ENCODE assay signal across 7 cellular contexts in genomic region chr5:64341340-64341739, GRCh38.
"Had no signal": no experiment of that assay in that cellular context is flagged by ENCODE, and none has a peak within 500 bp of the region (broad histone marks: within the 10 kb centered on the region; RNA-seq: fewer than 3 reads in every experiment).

No MANE protein-coding gene starts in this region.

- H3K4me2 ChIP-seq: GM23338 had no signal

- DNase-seq: H9, HCEC 1CT, IMR-90 had no signal

- H3K9me3 Mint-ChIP-seq: GM23338, H9 had no signal

- H3K27ac Mint-ChIP-seq: GM23338, H9 had no signal

- H3K4me3 Mint-ChIP-seq: GM23338, H9 had no signal

- ATAC-seq: GM23338 had no signal

- FAIRE-seq: H1, H54, HTR-8/SVneo had no signal

- H3K4me3 ChIP-seq: GM23338 had no signal

- H2AFZ ChIP-seq: GM23338 had no signal

- H3K4me1 Mint-ChIP-seq: GM23338, H9 had no signal
